In genomic region chr18:24632158-24632988, GRCh38 we compare ENCODE assay signal across 18 cellular contexts.
DNase-seq lines count a peak whose midpoint lies in the region; ATAC-seq and TF ChIP-seq lines count a peak whose summit lies in the region.
"Had no signal": no experiment of that assay in that cellular context is flagged by ENCODE, and none has a peak within 500 bp of the region (broad histone marks: within the 10 kb centered on the region; RNA-seq: fewer than 3 reads in every experiment).

No MANE protein-coding gene starts in this region.

- peaks cover 12 to 40% (median 29%) of the 10 kb centered on the region in 10 experiments for H3K4me1 ChIP-seq in BLaER1 treated with 17β-estradiol and CSF1 and Interleukin-3, amounts not matched to agents 10 nM and 100 nM
- H3K4me1 ChIP-seq in GM23338 (ENCODE audit: insufficient read depth) (peaks cover 7% of the 10 kb centered on the region), esophagus muscularis mucosa (peaks cover 7 to 17% (median 9%) of the 10 kb centered on the region in 4 donors)
- H3K4me1 ChIP-seq: SJSA1 had no signal

- no peaks in the 10 kb centered on the region for H3K27me3 Mint-ChIP-seq in GM23338 (ENCODE audit: insufficient read depth, low read depth, poor library complexity)
- peaks cover 2 to 21% (median 4%) of the 10 kb centered on the region in 5 donors for H3K27me3 Mint-ChIP-seq in naive thymus-derived CD8-positive, alpha-beta T cell

- no peak for TF ChIP-seq POLR2A in esophagus muscularis mucosa (IDR thresholded peaks at IDR 0.05; ENCODE audit: low read depth)

- no peaks in the 10 kb centered on the region for H3K9me2 ChIP-seq in GM23338 (ENCODE audit: insufficient read depth)

- peak overlapping the region in 2 of 11 experiments; percentile 7 to 34; a peak in 1 of 22 replicates for H3K27ac ChIP-seq in BLaER1 treated with 17β-estradiol and CSF1 and Interleukin-3, amounts not matched to agents 10 nM and 100 nM
- H3K27ac ChIP-seq in GM23338 (ENCODE audit: low read depth) (no peak overlapping the region), esophagus muscularis mucosa (replicated peaks in 1 of 4) (no peak overlapping the region)
- H3K27ac ChIP-seq: cardiac muscle cell, SJSA1 had no signal

- peak overlapping the region in 5 of 10 experiments; percentile 8 to 35 (median 24); a peak in 5 of 20 replicates for H3K4me3 ChIP-seq in BLaER1 treated with 17β-estradiol and CSF1 and Interleukin-3, amounts not matched to agents 10 nM and 100 nM
- H3K4me3 ChIP-seq in GM23338 (peak overlapping the region; percentile 34), esophagus muscularis mucosa (no peak overlapping the region)
- H3K4me3 ChIP-seq: cardiac muscle cell, GM12878, mucosa of descending colon, SJSA1 had no signal

- intact Hi-C loops in esophagus muscularis mucosa (cut with DNase I), result no loop called here

- peak overlapping the region; percentile 76 to 95 (median 89) for H3K4me2 ChIP-seq in BLaER1 treated with 17β-estradiol and CSF1 and Interleukin-3, amounts not matched to agents 10 nM and 100 nM
- H3K4me2 ChIP-seq in GM23338, result peak overlapping the region; percentile 60

- no peaks in the 10 kb centered on the region for H3K27me3 ChIP-seq in BLaER1 treated with 17β-estradiol and CSF1 and Interleukin-3, amounts not matched to agents 10 nM and 100 nM
- H3K27me3 ChIP-seq in GM23338 (ENCODE audit: insufficient read depth), result no peaks in the 10 kb centered on the region
- H3K27me3 ChIP-seq in esophagus muscularis mucosa, result no peaks in the 10 kb centered on the region
- H3K27me3 ChIP-seq: cardiac muscle cell, SJSA1 had no signal

- WGBS in esophagus muscularis mucosa, result 81% methylated on average over 15 of the region's 15 CpGs

- DNase-seq in GM23338 (ENCODE audit: low spot score) (no peak), NCI-H345 (lab: John Stamatoyannopoulos, UW) (peak; percentile 89), esophagus muscularis mucosa (ENCODE audit: extremely low spot score) (peak; percentile 81), NOMO-1 treated with dmso at 0.1 percent for 144 hours (lab: John Stamatoyannopoulos, UW; ENCODE audit: unreplicated experiment) (no peak), H4 (ENCODE audit: low spot score) (no peak)
- DNase-seq in naive thymus-derived CD8-positive, alpha-beta T cell, result no peak
- DNase-seq: activated naive CD4-positive, alpha-beta T cell treated with anti-CD3 and anti-CD28 coated beads, Interleukin-2, amount 10 ng/mL, durations not matched to agents 7 days and 5 days; head of caudate nucleus; mucosa of descending colon; NK-92 treated with Interleukin-12 subunit alpha and Interleukin-12 subunit beta, amount 100 ng/mL, for 24 hours; stimulated activated CD4-positive, alpha-beta T cell treated with anti-CD3 and anti-CD28 coated beads, Interleukin-1b, Interleukin-23, amount 100 ng/mL, for 48 hours; T-helper 1 cell had no signal

- no peak for TF ChIP-seq EP300 in esophagus muscularis mucosa (IDR thresholded peaks at IDR 0.05)

- 0 out of 22 replicates have a peak overlapping the region, but pooled peaks of 2 of the 11 experiments have one; percentile 18 to 46 for H3K9ac ChIP-seq in BLaER1 treated with 17β-estradiol and CSF1 and Interleukin-3, amounts not matched to agents 10 nM and 100 nM

- POLR2A ChIA-PET in naive thymus-derived CD8-positive, alpha-beta T cell (lab: Charles Lee), result no interaction called here

- H3K36me3 ChIP-seq in BLaER1 treated with 17β-estradiol and CSF1 and Interleukin-3, amounts not matched to agents 10 nM and 100 nM, result no peaks in the 10 kb centered on the region
- no peaks in the 10 kb centered on the region for H3K36me3 ChIP-seq in GM23338 (ENCODE audit: insufficient read depth)
- no peaks in the 10 kb centered on the region for H3K36me3 ChIP-seq in esophagus muscularis mucosa
- H3K36me3 ChIP-seq: cardiac muscle cell, SJSA1 had no signal

- H3K79me2 ChIP-seq in GM23338 (replicated peaks; ENCODE audit: insufficient read depth), result no peaks in the 10 kb centered on the region

- no peaks in the 10 kb centered on the region for H3F3A ChIP-seq in GM23338 (replicated peaks; ENCODE audit: low read depth)

- no peak for TF ChIP-seq CTCF in GM23338 (conservative IDR thresholded peaks at IDR 0.05; ENCODE audit: low read depth in 2 of 2)
- TF ChIP-seq CTCF in esophagus muscularis mucosa (IDR thresholded peaks at IDR 0.05), result no peak

- no peaks in the 10 kb centered on the region for H3K36me3 Mint-ChIP-seq in GM23338 (ENCODE audit: low read depth)
- H3K36me3 Mint-ChIP-seq in naive thymus-derived CD8-positive, alpha-beta T cell, result no peaks in the 10 kb centered on the region
- H3K36me3 Mint-ChIP-seq: activated naive CD4-positive, alpha-beta T cell treated with anti-CD3 and anti-CD28 coated beads, Interleukin-2, amount 10 ng/mL, durations not matched to agents 7 days and 5 days had no signal

- no peak overlapping the region for H3K27ac Mint-ChIP-seq in GM23338
- H3K27ac Mint-ChIP-seq in naive thymus-derived CD8-positive, alpha-beta T cell, result no peak overlapping the region
- H3K27ac Mint-ChIP-seq: activated naive CD4-positive, alpha-beta T cell treated with anti-CD3 and anti-CD28 coated beads, Interleukin-2, amount 10 ng/mL, durations not matched to agents 7 days and 5 days had no signal

- peak overlapping the region; percentile 93 for H2AFZ ChIP-seq in GM23338

- no peaks in the 10 kb centered on the region for H3K9me3 Mint-ChIP-seq in GM23338
- no peaks in the 10 kb centered on the region for H3K9me3 Mint-ChIP-seq in naive thymus-derived CD8-positive, alpha-beta T cell
- H3K9me3 Mint-ChIP-seq: activated naive CD4-positive, alpha-beta T cell treated with anti-CD3 and anti-CD28 coated beads, Interleukin-2, amount 10 ng/mL, durations not matched to agents 7 days and 5 days had no signal

- no peaks in the 10 kb centered on the region for H4K20me1 ChIP-seq in BLaER1 treated with 17β-estradiol and CSF1 and Interleukin-3, amounts not matched to agents 10 nM and 100 nM
- H4K20me1 ChIP-seq in GM23338 (replicated peaks; ENCODE audit: insufficient read depth), result no peaks in the 10 kb centered on the region

- H3K9me3 ChIP-seq in BLaER1 treated with 17β-estradiol and CSF1 and Interleukin-3, amounts not matched to agents 10 nM and 100 nM (replicated peaks in 1 of 11), result no peaks in the 10 kb centered on the region
- H3K9me3 ChIP-seq in esophagus muscularis mucosa, result no peaks in the 10 kb centered on the region
- H3K9me3 ChIP-seq: mucosa of descending colon, SJSA1 had no signal

- peak; percentile 68 for ATAC-seq in GM23338
- no peak for ATAC-seq in naive thymus-derived CD8-positive, alpha-beta T cell
- ATAC-seq in HG03469 (IDR thresholded peaks at IDR 0.05; ENCODE audit: unreplicated experiment), result no peak
- ATAC-seq: GM12878, mucosa of descending colon, Panc1 had no signal

- peak overlapping the region; percentile 32; the same call in 1 of the 3 replicates for H3K4me3 Mint-ChIP-seq in GM23338
- H3K4me3 Mint-ChIP-seq in naive thymus-derived CD8-positive, alpha-beta T cell, result no peak overlapping the region
- H3K4me3 Mint-ChIP-seq: activated naive CD4-positive, alpha-beta T cell treated with anti-CD3 and anti-CD28 coated beads, Interleukin-2, amount 10 ng/mL, durations not matched to agents 7 days and 5 days had no signal

- peaks cover 6% of the 10 kb centered on the region for H3K4me1 Mint-ChIP-seq in GM23338
- H3K4me1 Mint-ChIP-seq in naive thymus-derived CD8-positive, alpha-beta T cell, result no peaks in the 10 kb centered on the region
- H3K4me1 Mint-ChIP-seq: activated naive CD4-positive, alpha-beta T cell treated with anti-CD3 and anti-CD28 coated beads, Interleukin-2, amount 10 ng/mL, durations not matched to agents 7 days and 5 days had no signal

TF ChIP-seq in GM23338, 12 proteins besides CTCF, POLR2A, EP300 and RAD21 (continues in another document):
- TF ChIP-seq REST (IDR thresholded peaks at IDR 0.05; ENCODE audit: unreplicated experiment) (no peak), ZNF331 (CRISPR knock-in tag; IDR thresholded peaks at IDR 0.05; ENCODE audit: low read depth) (no peak), EZH2 (IDR thresholded peaks at IDR 0.05; ENCODE audit: low read depth, unreplicated experiment) (no peak), EZH2phosphoT487 (IDR thresholded peaks at IDR 0.05; ENCODE audit: unreplicated experiment) (no peak), CREB1 (CRISPR knock-in tag; IDR thresholded peaks at IDR 0.05; ENCODE audit: low read depth) (no peak)

Comparison
In these comparisons a context has a peak if more than half of its experiments do, and no peak if none do; other contexts are left out.
1. DNase-seq: peak in NCI-H345 (single experiment) and esophagus muscularis mucosa (single experiment); none in GM23338 (single experiment), naive thymus-derived CD8-positive, alpha-beta T cell (0 of 10), NOMO-1 treated with dmso at 0.1 percent for 144 hours (single experiment) and H4 (single experiment).